10 cellular contexts compared by ENCODE assay signal in the genomic region with DNA sequence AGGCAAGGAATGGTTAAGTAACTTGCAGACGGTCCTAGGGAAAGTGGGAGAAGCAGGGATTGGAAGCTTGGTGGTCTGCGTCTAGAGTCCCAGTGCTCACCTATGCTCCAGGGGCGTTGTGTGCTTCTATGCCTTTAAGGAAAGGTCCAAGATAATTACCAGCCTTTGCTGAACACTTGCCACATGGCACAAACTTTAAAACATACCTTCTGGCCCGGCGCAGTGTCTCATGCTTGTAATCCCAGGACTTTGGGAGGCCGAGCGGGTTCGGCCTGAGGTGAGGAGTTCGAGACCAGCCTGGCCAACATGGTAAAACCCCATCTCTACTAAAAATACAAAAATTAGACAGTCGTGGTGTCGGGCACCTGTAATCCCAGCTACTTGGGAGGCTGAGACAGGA. TPM values are rescaled to one million over a fixed set of nuclear protein-coding genes. Genes with fewer than 3 reads are reported as not detected.
DNase-seq lines count a peak whose midpoint lies in the region; ATAC-seq, FAIRE-seq and TF ChIP-seq lines count a peak whose summit lies in the region.
"Had no signal": no experiment of that assay in that cellular context is flagged by ENCODE, and none has a peak within 500 bp of the region (broad histone marks: within the 10 kb centered on the region; RNA-seq: fewer than 3 reads in every experiment).

No MANE protein-coding gene starts in this region.

- TF ChIP-seq CTCF in heart left ventricle (IDR thresholded peaks at IDR 0.05) (no peak), heart right ventricle (IDR thresholded peaks at IDR 0.05) (no peak), vagina (IDR thresholded peaks at IDR 0.05) (no peak)

- 63 to 79% (median 70%) methylated on average over 11 of the region's 11 CpGs for WGBS in heart left ventricle, 4 donors
- WGBS in heart right ventricle, 2 donors: 78 to 80% methylated on average over 11 of the region's 11 CpGs

- peaks cover 60% of the 10 kb centered on the region for H3K4me1 Mint-ChIP-seq in activated naive CD8-positive, alpha-beta T cell treated with anti-CD3 and anti-CD28 coated beads for 36 hours
- H3K4me1 Mint-ChIP-seq in naive thymus-derived CD4-positive, alpha-beta T cell: peaks cover 50 to 74% (median 64%) of the 10 kb centered on the region in 7 donors

- H3K36me3 ChIP-seq in heart left ventricle: peaks cover 0 to 28% (median 3%) of the 10 kb centered on the region in 9 donors
- H3K36me3 ChIP-seq in heart right ventricle: peaks cover 0 to 32% (median 4%) of the 10 kb centered on the region in 9 donors
- H3K36me3 ChIP-seq in naive thymus-derived CD4-positive, alpha-beta T cell (ENCODE audit: control insufficient read depth in 2 of 3, insufficient read depth in 3 of 3, low read length in 3 of 3): peaks cover 0 to 20% (median 3%) of the 10 kb centered on the region in 3 experiments
- no peaks in the 10 kb centered on the region for H3K36me3 ChIP-seq in vagina

- ATAC-seq in heart left ventricle (no peak), heart right ventricle (no peak), HG03139 (IDR thresholded peaks at IDR 0.05; ENCODE audit: unreplicated experiment) (no peak)
- no peak for ATAC-seq in naive thymus-derived CD4-positive, alpha-beta T cell

- H3K27me3 ChIP-seq in heart left ventricle: no peaks in the 10 kb centered on the region
- H3K27me3 ChIP-seq in heart right ventricle: no peaks in the 10 kb centered on the region
- H3K27me3 ChIP-seq in naive thymus-derived CD4-positive, alpha-beta T cell (ENCODE audit: control insufficient read depth in 2 of 2, insufficient read depth in 2 of 2, low read length in 2 of 2): no peaks in the 10 kb centered on the region
- H3K27me3 ChIP-seq in vagina: no peaks in the 10 kb centered on the region

- H3K4me3 ChIP-seq in heart left ventricle (peak overlapping the region in 2 of 12 donors; percentile 75 to 89), heart right ventricle (peak overlapping the region in 1 of 10 donors; percentile 83), vagina (no peak overlapping the region)
- H3K4me3 ChIP-seq in naive thymus-derived CD4-positive, alpha-beta T cell (ENCODE audit: low read length): no peak overlapping the region

- no peak for FAIRE-seq in GM12892 (lab: Jason Lieb, UNC)

- POLR2A ChIA-PET in naive thymus-derived CD4-positive, alpha-beta T cell (lab: Charles Lee): interaction anchor here (0.7 to 1.0 kb wide), 2 partner anchors 9 to 30 kb away, joined by 3 read pairs; no protein-coding TSS in a partner anchor

- H3K9me3 ChIP-seq in heart left ventricle: no peaks in the 10 kb centered on the region
- no peaks in the 10 kb centered on the region for H3K9me3 ChIP-seq in heart right ventricle
- no peaks in the 10 kb centered on the region for H3K9me3 ChIP-seq in naive thymus-derived CD4-positive, alpha-beta T cell (ENCODE audit: control insufficient read depth in 2 of 3, low read length in 3 of 3)
- H3K9me3 ChIP-seq in vagina: no peaks in the 10 kb centered on the region

- peaks cover 9 to 80% (median 63%) of the 10 kb centered on the region in 12 donors for H3K4me1 ChIP-seq in heart left ventricle
- H3K4me1 ChIP-seq in heart right ventricle: peaks cover 12 to 83% (median 74%) of the 10 kb centered on the region in 9 donors
- H3K4me1 ChIP-seq in naive thymus-derived CD4-positive, alpha-beta T cell (ENCODE audit: control insufficient read depth in 2 of 2, insufficient read depth in 2 of 2, low read length in 2 of 2): peaks cover 34 to 49% of the 10 kb centered on the region in 2 donors
- H3K4me1 ChIP-seq in vagina: peaks cover 86% of the 10 kb centered on the region

- intact Hi-C loops in heart left ventricle (cut with DNase I): loop anchor here in 1 of 10 donors (10.0 kb wide), 1 partner anchor 98 kb away; the partner anchor contains the start of gene RRP7A
- intact Hi-C loops in heart right ventricle (cut with DNase I): loop anchor here in 1 of 10 donors (10.0 kb wide), 1 partner anchor 98 kb away; the partner anchor contains the start of gene RRP7A
- intact Hi-C loops in naive thymus-derived CD4-positive, alpha-beta T cell (cut with micrococcal nuclease): loop anchor here in 1 of 2 donors (5.0 to 10.0 kb wide), 2 partner anchors 80 to 928 kb away; partner anchors contain the start of gene SNU13
- intact Hi-C loops in vagina (cut with DNase I): no loop called here

- peak overlapping the region in 7 of 12 donors; percentile 2 to 98 (median 44) for H3K27ac ChIP-seq in heart left ventricle
- H3K27ac ChIP-seq in heart right ventricle: peak overlapping the region in 4 of 10 donors; percentile 12 to 99 (median 93)
- H3K27ac ChIP-seq in naive thymus-derived CD4-positive, alpha-beta T cell (ENCODE audit: low read depth, low read length): peak overlapping the region; percentile 44
- peak overlapping the region; percentile 94 for H3K27ac ChIP-seq in vagina

- DNase-seq in heart left ventricle (no peak), heart right ventricle (no peak), vagina (ENCODE audit: extremely low spot score in 2 of 2) (no peak), GM12892 (ENCODE audit: insufficient read length) (no peak), cerebellum (ENCODE audit: low spot score) (no peak)
- DNase-seq in activated naive CD8-positive, alpha-beta T cell treated with anti-CD3 and anti-CD28 coated beads for 36 hours: no peak
- DNase-seq in naive thymus-derived CD4-positive, alpha-beta T cell: no peak
- DNase-seq: cortex of kidney, NCI-H226 had no signal

- H3K9me3 Mint-ChIP-seq in activated naive CD8-positive, alpha-beta T cell treated with anti-CD3 and anti-CD28 coated beads for 36 hours: no peaks in the 10 kb centered on the region
- H3K9me3 Mint-ChIP-seq in naive thymus-derived CD4-positive, alpha-beta T cell: peaks cover 0 to 9% (median 0%) of the 10 kb centered on the region in 11 donors

- no peak overlapping the region for H3K27ac Mint-ChIP-seq in activated naive CD8-positive, alpha-beta T cell treated with anti-CD3 and anti-CD28 coated beads for 36 hours
- H3K27ac Mint-ChIP-seq in naive thymus-derived CD4-positive, alpha-beta T cell: peak overlapping the region in 7 of 9 donors; percentile 28 to 100 (median 66)

- CTCF ChIA-PET in naive thymus-derived CD4-positive, alpha-beta T cell (lab: Charles Lee): no interaction called here

- H3K4me3 Mint-ChIP-seq in activated naive CD8-positive, alpha-beta T cell treated with anti-CD3 and anti-CD28 coated beads for 36 hours: peak overlapping the region; percentile 95
- peak overlapping the region; percentile 61 to 99 (median 96) for H3K4me3 Mint-ChIP-seq in naive thymus-derived CD4-positive, alpha-beta T cell

- H3K27me3 Mint-ChIP-seq in activated naive CD8-positive, alpha-beta T cell treated with anti-CD3 and anti-CD28 coated beads for 36 hours: peaks cover 8% of the 10 kb centered on the region
- H3K27me3 Mint-ChIP-seq in naive thymus-derived CD4-positive, alpha-beta T cell: peaks cover 0 to 5% (median 0%) of the 10 kb centered on the region in 5 donors

- TF ChIP-seq POLR2A in heart left ventricle (IDR thresholded peaks at IDR 0.05) (no peak), vagina (IDR thresholded peaks at IDR 0.05) (no peak), GM12892 (IDR thresholded peaks at IDR 0.05; ENCODE audit: low read depth, low read length) (no peak)

- peaks cover 31% of the 10 kb centered on the region for H3K36me3 Mint-ChIP-seq in activated naive CD8-positive, alpha-beta T cell treated with anti-CD3 and anti-CD28 coated beads for 36 hours
- H3K36me3 Mint-ChIP-seq in naive thymus-derived CD4-positive, alpha-beta T cell: peaks cover 0 to 16% (median 5%) of the 10 kb centered on the region in 5 donors

RNA-seq across cellular contexts. Expression of gene POLDIP3, which starts 2.3 kb away (rescaled TPM):
- total RNA-seq in heart left ventricle (10 to 100 TPM; 23.5 to 38.4 (median 29.0) TPM), heart right ventricle (10 to 100 TPM; 27.2 to 42.6 (median 33.6) TPM), vagina (34.9 TPM), cerebellum (27.2 TPM)
- polyA plus RNA-seq in heart left ventricle (10 to 100 TPM; 13.0 to 42.7 TPM), heart right ventricle (10 to 100 TPM; 11.9 to 32.6 TPM)
- total RNA-seq in activated naive CD8-positive, alpha-beta T cell treated with anti-CD3 and anti-CD28 coated beads for 36 hours: 10 to 100 TPM; 71.7 to 72.0 TPM
- 10 to 100 TPM; 62.5 to 86.7 (median 75.2) TPM for total RNA-seq in naive thymus-derived CD4-positive, alpha-beta T cell
- polyA plus RNA-seq in naive thymus-derived CD4-positive, alpha-beta T cell: 100 to 1,000 TPM in 1 of 2 donors, 10 to 100 TPM in 1; 60.7 to 109 TPM
- polyA plus RNA-seq in GM12892 (2012; ENCODE audit: missing spikeins): 40.0 TPM

RNA-seq across cellular contexts. Expression of gene ATP5MGL, which starts 28.1 kb away (rescaled TPM):
- total RNA-seq in heart left ventricle (1 to 10 TPM in 1 of 9 donors, under 1 TPM in 4, not detected in 4; 0.31 to 1.3 (median 0.53) TPM), heart right ventricle (1 to 10 TPM in 1 of 10 donors, under 1 TPM in 9; 0.32 to 1.2 (median 0.50) TPM), vagina (not detected), cerebellum (1.7 TPM)
- polyA plus RNA-seq in heart left ventricle (under 1 TPM in 1 of 2 donors, not detected in 1; 0.61 TPM), heart right ventricle (not detected)
- total RNA-seq in activated naive CD8-positive, alpha-beta T cell treated with anti-CD3 and anti-CD28 coated beads for 36 hours: under 1 TPM; 0.37 to 0.56 TPM
- total RNA-seq in naive thymus-derived CD4-positive, alpha-beta T cell: 1 to 10 TPM; 1.1 to 5.0 (median 1.5) TPM
- under 1 TPM; 0.35 to 0.45 TPM for polyA plus RNA-seq in naive thymus-derived CD4-positive, alpha-beta T cell
- polyA plus RNA-seq in GM12892 (2012; ENCODE audit: missing spikeins): not detected

RNA-seq across cellular contexts. Expression of gene CYB5R3, which starts 36.9 kb away (rescaled TPM):
- 100 to 1,000 TPM; 223 to 459 (median 305) TPM for total RNA-seq in heart left ventricle
- polyA plus RNA-seq in heart left ventricle: 100 to 1,000 TPM; 135 to 379 TPM
- 100 to 1,000 TPM; 261 to 633 (median 312) TPM for total RNA-seq in heart right ventricle
- polyA plus RNA-seq in heart right ventricle: 100 to 1,000 TPM in 1 of 2 donors, 10 to 100 TPM in 1; 91.9 to 303 TPM
- total RNA-seq in activated naive CD8-positive, alpha-beta T cell treated with anti-CD3 and anti-CD28 coated beads for 36 hours: 10 to 100 TPM; 62.7 to 64.3 TPM
- 10 to 100 TPM; 34.3 to 70.6 (median 42.3) TPM for total RNA-seq in naive thymus-derived CD4-positive, alpha-beta T cell
- polyA plus RNA-seq in naive thymus-derived CD4-positive, alpha-beta T cell: 10 to 100 TPM; 38.8 to 74.1 TPM
- 174 TPM for total RNA-seq in vagina
- 49.7 TPM for polyA plus RNA-seq in GM12892 (2012; ENCODE audit: missing spikeins)
- 17.0 TPM for total RNA-seq in cerebellum

RNA-seq across cellular contexts. Expression of gene SERHL2, which starts 58.6 kb away (rescaled TPM):
- total RNA-seq in heart left ventricle (1 to 10 TPM in 8 of 9 donors, under 1 TPM in 1; 0.90 to 5.3 (median 3.5) TPM), heart right ventricle (1 to 10 TPM; 1.7 to 6.1 (median 3.5) TPM), vagina (4.4 TPM), cerebellum (2.6 TPM)
- polyA plus RNA-seq in heart left ventricle (1 to 10 TPM; 1.1 to 3.4 TPM), heart right ventricle (1 to 10 TPM; 1.4 to 4.7 TPM)
- total RNA-seq in activated naive CD8-positive, alpha-beta T cell treated with anti-CD3 and anti-CD28 coated beads for 36 hours: 1 to 10 TPM; 2.1 to 2.3 TPM
- total RNA-seq in naive thymus-derived CD4-positive, alpha-beta T cell: 1 to 10 TPM in 1 of 5 experiments, under 1 TPM in 3, not detected in 1; 0.27 to 1.0 (median 0.82) TPM
- polyA plus RNA-seq in naive thymus-derived CD4-positive, alpha-beta T cell: under 1 TPM; 0.25 to 0.28 TPM
- 1.7 TPM for polyA plus RNA-seq in GM12892 (2012; ENCODE audit: missing spikeins)
